ENCODE assay signal across 21 cellular contexts in genomic region chr2:234703258-234703657, GRCh38.
DNase-seq lines count a peak whose midpoint lies in the region; ATAC-seq and TF ChIP-seq lines count a peak whose summit lies in the region.
"Had no signal": no experiment of that assay in that cellular context is flagged by ENCODE, and none has a peak within 500 bp of the region (broad histone marks: within the 10 kb centered on the region; RNA-seq: fewer than 3 reads in every experiment).

No MANE protein-coding gene starts in this region.

- DNase-seq in mammary epithelial cell (no peak), breast epithelium (ENCODE audit: low spot score in 2 of 2) (no peak), SJSA1 (ENCODE audit: low read depth in 1 of 2, low spot score in 2 of 2) (peak in 1 of 2 experiments; percentile 58), esophagus muscularis mucosa (ENCODE audit: extremely low spot score) (peak; percentile 70), aorta (no peak), NCI-H1417 treated with DMSO at 0.1 percent for 48 hours (lab: John Stamatoyannopoulos, UW) (no peak), DMS 273 treated with DMSO at 0.1 percent for 48 hours (lab: John Stamatoyannopoulos, UW) (no peak), adrenal gland (no peak)
- DNase-seq: ACHN; CD8-positive, alpha-beta memory T cell; GF-D8; NCI-H1092; NCI-H1436 treated with DMSO at 0.1 percent for 48 hours; NCI-H2029 treated with DMSO at 0.1 percent for 48 hours; NCI-H446 treated with DMSO at 0.1 percent for 48 hours; NCI-H526; Peyer's patch; SHP77 treated with DMSO at 0.1 percent for 48 hours had no signal

- H3K4me3 ChIP-seq in mammary epithelial cell (replicated peaks in 1 of 3; ENCODE audit: insufficient read depth in 1 of 3, low read depth in 2 of 3, low read length in 3 of 3) (no peak overlapping the region), breast epithelium (no peak overlapping the region), SJSA1 (no peak overlapping the region), esophagus muscularis mucosa (no peak overlapping the region), aorta (ENCODE audit: low read length in 2 of 2) (no peak overlapping the region), adrenal gland (no peak overlapping the region)
- H3K4me3 ChIP-seq: Peyer's patch, SK-N-MC had no signal

- intact Hi-C loops in mammary epithelial cell (cut with micrococcal nuclease), result no loop called here
- intact Hi-C loops in breast epithelium (cut with DNase I; ENCODE audit: low total_unique reads), result no loop called here
- intact Hi-C loops in esophagus muscularis mucosa (cut with DNase I), result no loop called here
- intact Hi-C loops in aorta (cut with DNase I), result no loop called here
- intact Hi-C loops in adrenal gland (cut with DNase I), result no loop called here

- H3K79me2 ChIP-seq in mammary epithelial cell (ENCODE audit: insufficient read depth, low read length), result no peaks in the 10 kb centered on the region

- TF ChIP-seq CTCF in mammary epithelial cell (conservative IDR thresholded peaks at IDR 0.05 in 1 of 2, IDR thresholded peaks at IDR 0.05 in 1 of 2; ENCODE audit: extremely low read depth in 1 of 2, insufficient read depth in 1 of 2, low read depth in 1 of 2, low read length in 2 of 2) (no peak), breast epithelium (IDR thresholded peaks at IDR 0.05) (no peak), esophagus muscularis mucosa (IDR thresholded peaks at IDR 0.05) (no peak), adrenal gland (IDR thresholded peaks at IDR 0.05) (no peak)

- H3K27ac ChIP-seq in mammary epithelial cell (ENCODE audit: insufficient read depth, low read depth, low read length), result no peak overlapping the region
- no peak overlapping the region for H3K27ac ChIP-seq in breast epithelium
- H3K27ac ChIP-seq in SJSA1, result peak overlapping the region; percentile 51
- H3K27ac ChIP-seq in esophagus muscularis mucosa (replicated peaks in 1 of 4), result no peak overlapping the region
- H3K27ac ChIP-seq in aorta (ENCODE audit: low read depth in 1 of 2, low read length in 2 of 2), result no peak overlapping the region
- H3K27ac ChIP-seq in adrenal gland, result no peak overlapping the region
- H3K27ac ChIP-seq: 22Rv1, Peyer's patch, SK-N-MC had no signal

- no TSS peak for BruUV-seq in mammary epithelial cell (replicated peaks; lab: Mats Ljungman, UMichigan)

- H3K36me3 ChIP-seq in mammary epithelial cell (ENCODE audit: insufficient read depth, low read length) (no peaks in the 10 kb centered on the region), breast epithelium (no peaks in the 10 kb centered on the region), SJSA1 (no peaks in the 10 kb centered on the region), esophagus muscularis mucosa (no peaks in the 10 kb centered on the region), aorta (ENCODE audit: control insufficient read depth in 1 of 2, insufficient read depth in 2 of 2, low read length in 1 of 2) (no peaks in the 10 kb centered on the region), adrenal gland (replicated peaks in 1 of 2) (no peaks in the 10 kb centered on the region)
- H3K36me3 ChIP-seq: BE2C, Peyer's patch had no signal

- no peak for TF ChIP-seq EP300 in esophagus muscularis mucosa (IDR thresholded peaks at IDR 0.05)

- TF ChIP-seq POLR2A in breast epithelium (IDR thresholded peaks at IDR 0.05), result no peak
- no peak for TF ChIP-seq POLR2A in esophagus muscularis mucosa (IDR thresholded peaks at IDR 0.05; ENCODE audit: low read depth)
- no peak for TF ChIP-seq POLR2A in adrenal gland (IDR thresholded peaks at IDR 0.05)

- in situ Hi-C loops in mammary epithelial cell (cut with MboI; ENCODE audit: low sequenced_read_pairs in 2 of 2), result no loop called here

- H3K4me1 ChIP-seq in mammary epithelial cell (ENCODE audit: insufficient read depth, low read length) (peaks cover 10% of the 10 kb centered on the region), breast epithelium (no peaks in the 10 kb centered on the region), SJSA1 (replicated peaks) (peaks cover 29% of the 10 kb centered on the region), esophagus muscularis mucosa (no peaks in the 10 kb centered on the region), aorta (ENCODE audit: control insufficient read depth in 1 of 2, insufficient read depth in 2 of 2, low read length in 2 of 2) (no peaks in the 10 kb centered on the region), adrenal gland (replicated peaks in 1 of 2) (no peaks in the 10 kb centered on the region)
- H3K4me1 ChIP-seq: BE2C, Peyer's patch had no signal

- no peaks in the 10 kb centered on the region for H3K27me3 ChIP-seq in mammary epithelial cell (ENCODE audit: insufficient read depth, low read length)
- no peaks in the 10 kb centered on the region for H3K27me3 ChIP-seq in breast epithelium
- no peaks in the 10 kb centered on the region for H3K27me3 ChIP-seq in SJSA1 (replicated peaks)
- no peaks in the 10 kb centered on the region for H3K27me3 ChIP-seq in esophagus muscularis mucosa
- H3K27me3 ChIP-seq in aorta (ENCODE audit: control insufficient read depth in 1 of 2, insufficient read depth in 2 of 2, low read length in 1 of 2), result no peaks in the 10 kb centered on the region
- no peaks in the 10 kb centered on the region for H3K27me3 ChIP-seq in adrenal gland
- H3K27me3 ChIP-seq: BE2C, Peyer's patch had no signal

- peak overlapping the region; percentile 12 for H2AFZ ChIP-seq in mammary epithelial cell (ENCODE audit: low read depth, low read length)

- H3K9me3 ChIP-seq in mammary epithelial cell (replicated peaks; ENCODE audit: insufficient read depth, low read length) (no peaks in the 10 kb centered on the region), breast epithelium (peaks cover 0 to 3% of the 10 kb centered on the region in 2 donors), SJSA1 (replicated peaks) (no peaks in the 10 kb centered on the region), esophagus muscularis mucosa (no peaks in the 10 kb centered on the region), aorta (ENCODE audit: control insufficient read depth, low read length) (no peaks in the 10 kb centered on the region), adrenal gland (replicated peaks in 1 of 3) (no peaks in the 10 kb centered on the region)
- H3K9me3 ChIP-seq: BE2C, Peyer's patch had no signal

- no peaks in the 10 kb centered on the region for H4K20me1 ChIP-seq in mammary epithelial cell (ENCODE audit: insufficient read depth, low read length)

- no peak overlapping the region for H3K4me2 ChIP-seq in mammary epithelial cell (ENCODE audit: insufficient read depth, low read depth, low read length)

- CTCF ChIA-PET in mammary epithelial cell (lab: Charles Lee; ENCODE audit: low non-redundant PET), result no interaction called here

- WGBS in mammary epithelial cell (ENCODE audit: low coverage, missing lambda C conversion rate), result 84% methylated on average over 2 of the region's 4 CpGs
- 50% methylated on average over 4 of the region's 4 CpGs for WGBS in esophagus muscularis mucosa
- WGBS in aorta, 2 donors, result 69 to 72% methylated on average over 4 of the region's 4 CpGs
- 61 to 74% (median 66%) methylated on average over 4 of the region's 4 CpGs for WGBS in adrenal gland, 4 donors

- H3K9ac ChIP-seq in mammary epithelial cell (ENCODE audit: insufficient read depth, low read length), result no peak overlapping the region

- dilution Hi-C loops in mammary epithelial cell (cut with HindIII; ENCODE audit: low sequenced_read_pairs), result no loop called here

- ATAC-seq in aorta (ENCODE audit: low FRiP score), result peak; percentile 21
